Comparison of ENCODE assay signal across 9 cellular contexts in the genomic region with DNA sequence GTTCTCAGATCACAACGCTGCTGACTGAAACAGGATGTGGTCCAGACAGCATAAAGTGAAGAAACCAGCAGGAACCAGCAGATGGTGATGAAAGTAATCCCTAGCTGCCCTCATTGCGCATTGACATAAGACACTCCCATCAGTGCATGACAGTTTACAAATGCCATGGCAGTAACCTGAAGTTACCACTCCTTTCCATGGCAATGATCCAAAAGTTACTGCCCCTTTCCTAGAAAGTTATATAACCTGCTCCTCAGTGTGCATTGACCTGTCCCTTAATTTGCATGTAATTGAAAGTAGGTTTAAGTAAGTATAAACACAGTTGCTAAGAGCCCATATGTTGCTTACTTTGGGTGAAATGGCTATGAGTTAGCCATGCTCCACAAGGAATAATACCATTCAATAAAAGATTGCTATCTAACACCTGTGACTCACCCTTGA.
DNase-seq lines count a peak whose midpoint lies in the region; ATAC-seq and TF ChIP-seq lines count a peak whose summit lies in the region.
"Had no signal": no experiment of that assay in that cellular context is flagged by ENCODE, and none has a peak within 500 bp of the region (broad histone marks: within the 10 kb centered on the region; RNA-seq: fewer than 3 reads in every experiment).

No MANE protein-coding gene starts in this region.

- BruUV-seq in PC-3 (replicated peaks; lab: Mats Ljungman, UMichigan), result no TSS peak

- POLR2A ChIA-PET in PC-3 (lab: Charles Lee; ENCODE audit: unreplicated experiment), result no interaction called here
- POLR2A ChIA-PET in activated naive CD8-positive, alpha-beta T cell treated with anti-CD3 and anti-CD28 coated beads, Interleukin-2, amount 10 ng/mL, durations not matched to agents 7 days and 5 days (lab: Charles Lee), result interaction anchor here (0.5 to 0.9 kb wide), 2 partner anchors 60 to 155 kb away, joined by 3 to 4 read pairs; no protein-coding TSS in a partner anchor

- no peak overlapping the region for H3K9ac ChIP-seq in PC-3 (ENCODE audit: low read length)

- H3K4me2 ChIP-seq in PC-3 (ENCODE audit: low read length), result no peak overlapping the region

- no peaks in the 10 kb centered on the region for H4K20me1 ChIP-seq in PC-3 (ENCODE audit: low read length)

- intact Hi-C loops in PC-3 (cut with micrococcal nuclease), result loop anchor here (5.0 kb wide), 1 partner anchor 144 kb away; no protein-coding TSS in a partner anchor

- H3K9me3 ChIP-seq in PC-3 (ENCODE audit: low read length), result no peaks in the 10 kb centered on the region

- H3K27ac Mint-ChIP-seq in activated naive CD8-positive, alpha-beta T cell treated with anti-CD3 and anti-CD28 coated beads, Interleukin-2, amount 10 ng/mL, durations not matched to agents 7 days and 5 days, result no peak overlapping the region

- peaks cover 16% of the 10 kb centered on the region for H3K9me3 Mint-ChIP-seq in activated T-cell treated with anti-CD3 and anti-CD28 coated beads, Interleukin-2, amount 50 U/mL, for 4 hours
- peaks cover 26% of the 10 kb centered on the region for H3K9me3 Mint-ChIP-seq in activated naive CD8-positive, alpha-beta T cell treated with anti-CD3 and anti-CD28 coated beads, Interleukin-2, amount 10 ng/mL, durations not matched to agents 7 days and 5 days

- no peaks in the 10 kb centered on the region for H3F3A ChIP-seq in PC-3 (ENCODE audit: low read length, unreplicated experiment)

- no peak overlapping the region for H3K4me3 ChIP-seq in PC-3 (ENCODE audit: low read length)

- H3K36me3 ChIP-seq in PC-3 (ENCODE audit: low read depth, low read length), result no peaks in the 10 kb centered on the region

- DNase-seq in activated T-cell treated with anti-CD3 and anti-CD28 coated beads, Interleukin-2, amount 50 U/mL, for 4 hours, result peak; percentile 32
- DNase-seq in activated T-cell treated with anti-CD3 and anti-CD28 coated beads, Interleukin-2, amount 50 U/mL, for 48 hours, result no peak
- DNase-seq in PC-3, result peak; percentile 55
- DNase-seq in activated naive CD8-positive, alpha-beta T cell treated with anti-CD3 and anti-CD28 coated beads, Interleukin-2, amount 10 ng/mL, durations not matched to agents 7 days and 5 days, result no peak
- peak; percentile 6 to 18 for DNase-seq in stimulated activated CD8-positive, alpha-beta memory T cell treated with anti-CD3 and anti-CD28 coated beads, Interleukin-2, amount 100 ng/mL, for 1 hour (ENCODE audit: low read depth in 2 of 2)
- DNase-seq in NCI-H1436 treated with DMSO at 0.1 percent for 48 hours (lab: John Stamatoyannopoulos, UW), result no peak
- DNase-seq in NCI-H446 (lab: John Stamatoyannopoulos, UW), result no peak
- DNase-seq: AML-193 had no signal

- H3K79me2 ChIP-seq in PC-3 (ENCODE audit: low read length), result no peaks in the 10 kb centered on the region

- peak; percentile 77 to 88 for ATAC-seq in activated T-cell treated with anti-CD3 and anti-CD28 coated beads, Interleukin-2, amount 50 U/mL, for 4 hours
- ATAC-seq in PC-3 (peak; percentile 80), HG03108 (IDR thresholded peaks at IDR 0.05; ENCODE audit: unreplicated experiment) (no peak)
- peak; percentile 90 for ATAC-seq in activated naive CD8-positive, alpha-beta T cell treated with anti-CD3 and anti-CD28 coated beads, Interleukin-2, amount 10 ng/mL, durations not matched to agents 7 days and 5 days (ENCODE audit: low read depth)

- no peak overlapping the region for H2AFZ ChIP-seq in PC-3 (ENCODE audit: low read length)

- H3K4me1 ChIP-seq in PC-3 (ENCODE audit: insufficient read depth, low read length), result no peaks in the 10 kb centered on the region

- H3K4me1 Mint-ChIP-seq in activated T-cell treated with anti-CD3 and anti-CD28 coated beads, Interleukin-2, amount 50 U/mL, for 4 hours (ENCODE audit: low read depth), result peaks cover 21% of the 10 kb centered on the region
- peaks cover 8% of the 10 kb centered on the region for H3K4me1 Mint-ChIP-seq in activated naive CD8-positive, alpha-beta T cell treated with anti-CD3 and anti-CD28 coated beads, Interleukin-2, amount 10 ng/mL, durations not matched to agents 7 days and 5 days

- H3K4me3 Mint-ChIP-seq in activated T-cell treated with anti-CD3 and anti-CD28 coated beads, Interleukin-2, amount 50 U/mL, for 4 hours, result no peak overlapping the region
- no peak overlapping the region for H3K4me3 Mint-ChIP-seq in activated naive CD8-positive, alpha-beta T cell treated with anti-CD3 and anti-CD28 coated beads, Interleukin-2, amount 10 ng/mL, durations not matched to agents 7 days and 5 days

- H3K27me3 ChIP-seq in PC-3 (ENCODE audit: low read length), result no peaks in the 10 kb centered on the region

- H3K36me3 Mint-ChIP-seq in activated T-cell treated with anti-CD3 and anti-CD28 coated beads, Interleukin-2, amount 50 U/mL, for 4 hours (ENCODE audit: insufficient read depth), result peaks cover 3% of the 10 kb centered on the region
- peaks cover 18% of the 10 kb centered on the region for H3K36me3 Mint-ChIP-seq in activated naive CD8-positive, alpha-beta T cell treated with anti-CD3 and anti-CD28 coated beads, Interleukin-2, amount 10 ng/mL, durations not matched to agents 7 days and 5 days

- no peak for TF ChIP-seq CTCF in PC-3 (conservative IDR thresholded peaks at IDR 0.05; ENCODE audit: low read depth, low read length)

- CTCF ChIA-PET in PC-3 (lab: Charles Lee), result no interaction called here

- no peaks in the 10 kb centered on the region for H3K9me2 ChIP-seq in PC-3 (replicated peaks; ENCODE audit: low read length)

- no peaks in the 10 kb centered on the region for H3K27me3 Mint-ChIP-seq in activated T-cell treated with anti-CD3 and anti-CD28 coated beads, Interleukin-2, amount 50 U/mL, for 4 hours (ENCODE audit: low read depth)
- no peaks in the 10 kb centered on the region for H3K27me3 Mint-ChIP-seq in activated naive CD8-positive, alpha-beta T cell treated with anti-CD3 and anti-CD28 coated beads, Interleukin-2, amount 10 ng/mL, durations not matched to agents 7 days and 5 days

- H3K27ac ChIP-seq in PC-3 (ENCODE audit: low read length), result no peak overlapping the region

Comparison
In these comparisons a context has a peak if more than half of its experiments do, and no peak if none do; other contexts are left out.
1. DNase-seq: peak in activated T-cell treated with anti-CD3 and anti-CD28 coated beads, Interleukin-2, amount 50 U/mL, for 4 hours (single experiment), PC-3 (single experiment) and stimulated activated CD8-positive, alpha-beta memory T cell treated with anti-CD3 and anti-CD28 coated beads, Interleukin-2, amount 100 ng/mL, for 1 hour (2 of 2); none in activated T-cell treated with anti-CD3 and anti-CD28 coated beads, Interleukin-2, amount 50 U/mL, for 48 hours (0 of 2), activated naive CD8-positive, alpha-beta T cell treated with anti-CD3 and anti-CD28 coated beads, Interleukin-2, amount 10 ng/mL, durations not matched to agents 7 days and 5 days (single experiment), NCI-H1436 treated with DMSO at 0.1 percent for 48 hours (single experiment) and NCI-H446 (0 of 2).